ENCODE assay signal across 15 cellular contexts in the genomic region with DNA sequence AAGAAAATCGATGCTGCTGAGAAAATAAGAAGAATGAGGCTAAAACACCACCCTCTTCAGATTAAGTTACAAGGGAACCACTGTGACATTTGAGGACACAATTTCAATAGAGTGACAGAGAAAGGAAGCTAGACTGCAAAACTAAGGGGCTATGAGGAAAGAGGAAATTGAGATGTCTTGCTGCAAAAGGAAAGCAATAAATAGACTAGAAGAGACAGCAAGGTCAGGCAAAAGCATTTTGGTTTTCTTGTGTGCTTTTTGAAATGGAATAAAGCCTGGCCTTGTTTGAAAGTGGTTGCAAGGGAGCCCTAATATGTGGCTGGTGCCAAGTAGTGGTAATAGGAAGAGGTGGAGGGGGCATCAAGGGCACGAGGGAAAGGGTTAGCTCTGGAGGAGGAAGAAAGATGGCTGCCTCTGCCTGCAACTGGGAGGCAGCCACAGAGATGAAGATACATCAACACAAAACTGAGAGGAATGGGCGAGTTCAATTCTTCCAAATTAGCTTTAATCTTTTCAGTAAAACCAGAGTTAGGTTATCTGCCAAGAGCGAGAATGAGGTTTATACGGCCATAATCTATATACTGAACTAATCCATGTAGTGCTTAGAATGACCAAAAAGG. TPM values are rescaled to one million over a fixed set of nuclear protein-coding genes. Genes with fewer than 3 reads are reported as not detected.
A peak's percentile ranks its signal among the peaks of the same experiment; 100 is the strongest.
DNase-seq lines count a peak whose midpoint lies in the region; ATAC-seq and TF ChIP-seq lines count a peak whose summit lies in the region.
"Had no signal": no experiment of that assay in that cellular context is flagged by ENCODE, and none has a peak within 500 bp of the region (broad histone marks: within the 10 kb centered on the region; RNA-seq: fewer than 3 reads in every experiment).

No MANE protein-coding gene starts in this region.

- H3K27me3 ChIP-seq in heart right ventricle (no peaks in the 10 kb centered on the region), hepatocyte (no peaks in the 10 kb centered on the region), vagina (no peaks in the 10 kb centered on the region), HAP-1 (ENCODE audit: low read depth) (no peaks in the 10 kb centered on the region)
- H3K27me3 ChIP-seq: tibial artery had no signal

- H3K36me3 ChIP-seq in heart right ventricle (no peaks in the 10 kb centered on the region), hepatocyte (replicated peaks; ENCODE audit: insufficient read depth, low read depth) (no peaks in the 10 kb centered on the region), vagina (no peaks in the 10 kb centered on the region), HAP-1 (replicated peaks) (no peaks in the 10 kb centered on the region)
- H3K36me3 ChIP-seq: tibial artery had no signal

- peak overlapping the region in 7 of 10 donors; percentile 1 to 74 (median 20) for H3K27ac ChIP-seq in heart right ventricle
- H3K27ac ChIP-seq in hepatocyte = no peak overlapping the region
- H3K27ac ChIP-seq in vagina = peak overlapping the region; percentile 1
- H3K27ac ChIP-seq: tibial artery had no signal

- 69 to 79% methylated on average over 5 of the region's 5 CpGs for WGBS in heart right ventricle, 2 donors
- WGBS in hepatocyte (ENCODE audit: low lambda C conversion rate, missing lambda C conversion rate) = 86% methylated on average over 5 of the region's 5 CpGs

- in situ Hi-C loops in HAP-1 (cut with MboI; ENCODE audit: low sequenced_read_pairs) = loop anchor here (25.0 kb wide), 1 partner anchor 366 kb away; a partner anchor contains a TSS

- H3K9me3 ChIP-seq in heart right ventricle (no peaks in the 10 kb centered on the region), hepatocyte (ENCODE audit: low read depth) (no peaks in the 10 kb centered on the region), vagina (no peaks in the 10 kb centered on the region), HAP-1 (no peaks in the 10 kb centered on the region)
- H3K9me3 ChIP-seq: tibial artery had no signal

- H3K4me3 ChIP-seq in heart right ventricle (no peak overlapping the region), hepatocyte (no peak overlapping the region), vagina (no peak overlapping the region), HAP-1 (no peak overlapping the region)

- ATAC-seq in heart right ventricle (no peak), Right ventricle myocardium inferior (no peak), HG03196 (IDR thresholded peaks at IDR 0.05; ENCODE audit: unreplicated experiment) (no peak)

- H3K79me2 ChIP-seq in hepatocyte = no peaks in the 10 kb centered on the region

- no peaks in the 10 kb centered on the region for H3K9me2 ChIP-seq in hepatocyte (replicated peaks; ENCODE audit: insufficient read depth)

- H2AFZ ChIP-seq in hepatocyte = peak overlapping the region; percentile 46

- TF ChIP-seq POLR2A in vagina (IDR thresholded peaks at IDR 0.05) = no peak

- H3K4me1 ChIP-seq in heart right ventricle (peaks cover 0 to 24% (median 15%) of the 10 kb centered on the region in 9 donors), hepatocyte (ENCODE audit: insufficient read depth) (peaks cover 3% of the 10 kb centered on the region), vagina (peaks cover 20% of the 10 kb centered on the region), HAP-1 (peaks cover 23% of the 10 kb centered on the region)

- intact Hi-C loops in heart right ventricle (cut with DNase I) = loop anchor here in 8 of 10 donors (1.0 to 10.0 kb wide), 8 partner anchors 45 to 234 kb away; a partner anchor contains a TSS
- intact Hi-C loops in Right ventricle myocardium inferior (cut with DNase I) = loop anchor here (1.0 to 5.0 kb wide), 3 partner anchors 24 to 231 kb away; no protein-coding TSS in a partner anchor
- intact Hi-C loops in vagina (cut with DNase I) = loop anchor here (10.0 kb wide), 1 partner anchor 234 kb away; no protein-coding TSS in a partner anchor

- no peak overlapping the region for H3K4me2 ChIP-seq in hepatocyte

- no peaks in the 10 kb centered on the region for H4K20me1 ChIP-seq in hepatocyte (ENCODE audit: insufficient read depth, poor library complexity, severe bottlenecking)

- no peak for DNase-seq in heart right ventricle
- DNase-seq in Right ventricle myocardium inferior (ENCODE audit: missing footprints) = no peak
- DNase-seq in OCI-M1 (lab: John Stamatoyannopoulos, UW) = peak; percentile 55
- no peak for DNase-seq in hepatocyte (ENCODE audit: low spot score)
- no peak for DNase-seq in vagina (ENCODE audit: extremely low spot score in 2 of 2)
- no peak for DNase-seq in cerebellar nuclear complex (lab: John Stamatoyannopoulos, UW)
- DNase-seq in HAP-1 (ENCODE audit: low spot score in 2 of 2) = no peak
- DNase-seq: activated B cell treated with CpG ODN at 0.5 μM for 24 hours; activated T-cell treated with anti-CD3 and anti-CD28 coated beads, Interleukin-2, amount 50 U/mL, for 1 hour; endodermal cell; NCI-H2029; retina; RPMI8226; tibial artery had no signal

- no peak for TF ChIP-seq CTCF in heart right ventricle (IDR thresholded peaks at IDR 0.05)
- TF ChIP-seq CTCF in hepatocyte (IDR thresholded peaks at IDR 0.05; ENCODE audit: poor library complexity) = no peak
- TF ChIP-seq CTCF in vagina (IDR thresholded peaks at IDR 0.05) = no peak

RNA-seq across cellular contexts. Expression of a gene that starts 1.2 kb away (rescaled TPM):
- total RNA-seq in heart right ventricle = 1 to 10 TPM; 1.0 to 4.3 (median 2.3) TPM
- 1 to 10 TPM in 1 of 2 donors, under 1 TPM in 1; 0.22 to 1.0 TPM for polyA plus RNA-seq in heart right ventricle
- 4.6 TPM for total RNA-seq in Right ventricle myocardium inferior
- total RNA-seq in hepatocyte = 2.0 and 3.1 TPM in 2 replicates
- 1.2 and 1.3 TPM in 2 replicates for polyA plus RNA-seq in hepatocyte
- total RNA-seq in vagina = not detected
- total RNA-seq: activated B cell treated with CpG ODN at 0.5 μM for 24 hours had no signal

RNA-seq across cellular contexts. Expression of a gene that starts 57.9 kb away (rescaled TPM):
- total RNA-seq in heart right ventricle (100 to 1,000 TPM in 1 of 10 donors, 10 to 100 TPM in 9; 62.1 to 104 (median 75.9) TPM), Right ventricle myocardium inferior (88.2 TPM), hepatocyte (45.8 and 52.9 TPM in 2 replicates), vagina (32.2 TPM)
- polyA plus RNA-seq in heart right ventricle (10 to 100 TPM; 21.7 to 38.4 TPM), hepatocyte (30.2 and 33.6 TPM in 2 replicates)
